In genomic region chrX:113275769-113276168, GRCh38 we compare ENCODE assay signal across 24 cellular contexts.
DNase-seq lines count a peak whose midpoint lies in the region; ATAC-seq and TF ChIP-seq lines count a peak whose summit lies in the region.
"Had no signal": no experiment of that assay in that cellular context is flagged by ENCODE, and none has a peak within 500 bp of the region (broad histone marks: within the 10 kb centered on the region; RNA-seq: fewer than 3 reads in every experiment).

No MANE protein-coding gene starts in this region.

- H2AFZ ChIP-seq in GM23338 (no peak overlapping the region), KMS-11 (ENCODE audit: low read depth) (peak overlapping the region; percentile 26; the same call in 1 of the 2 replicates)

- no peaks in the 10 kb centered on the region for H3K4me1 ChIP-seq in GM23338 (ENCODE audit: insufficient read depth)
- peaks cover 25% of the 10 kb centered on the region for H3K4me1 ChIP-seq in KMS-11 (ENCODE audit: low read depth, poor library complexity, severe bottlenecking)
- no peaks in the 10 kb centered on the region for H3K4me1 ChIP-seq in HAP-1
- H3K4me1 ChIP-seq: BLaER1 treated with 17β-estradiol and CSF1 and Interleukin-3, amounts not matched to agents 10 nM and 100 nM had no signal

- H4K20me1 ChIP-seq in GM23338 (replicated peaks; ENCODE audit: insufficient read depth) (no peaks in the 10 kb centered on the region), KMS-11 (ENCODE audit: insufficient read depth) (no peaks in the 10 kb centered on the region)
- H4K20me1 ChIP-seq: BLaER1 treated with 17β-estradiol and CSF1 and Interleukin-3, amounts not matched to agents 10 nM and 100 nM had no signal

- H3K9ac ChIP-seq in KMS-11: no peak overlapping the region
- H3K9ac ChIP-seq: BLaER1 treated with 17β-estradiol and CSF1 and Interleukin-3, amounts not matched to agents 10 nM and 100 nM had no signal

- in situ Hi-C loops in HAP-1 (cut with MboI; ENCODE audit: low sequenced_read_pairs): no loop called here

- H3K4me3 Mint-ChIP-seq in GM23338 (no peak overlapping the region), osteocyte (ENCODE audit: unreplicated experiment) (no peak overlapping the region)
- H3K4me3 Mint-ChIP-seq: CD4-positive, alpha-beta memory T cell had no signal

- H3K9me2 ChIP-seq in GM23338 (ENCODE audit: insufficient read depth): no peaks in the 10 kb centered on the region

- H3K27me3 Mint-ChIP-seq in GM23338 (ENCODE audit: insufficient read depth, low read depth, poor library complexity): no peaks in the 10 kb centered on the region
- H3K27me3 Mint-ChIP-seq in osteocyte (ENCODE audit: unreplicated experiment): no peaks in the 10 kb centered on the region
- H3K27me3 Mint-ChIP-seq: CD4-positive, alpha-beta memory T cell had no signal

- H3K4me3 ChIP-seq in GM23338 (no peak overlapping the region), KMS-11 (IDR thresholded peaks at IDR 0.05; ENCODE audit: insufficient read depth, low read depth, low read length) (no peak overlapping the region), HAP-1 (no peak overlapping the region)
- H3K4me3 ChIP-seq: BLaER1 treated with 17β-estradiol and CSF1 and Interleukin-3, amounts not matched to agents 10 nM and 100 nM; MG63 had no signal

- TF ChIP-seq CTCF in GM23338 (conservative IDR thresholded peaks at IDR 0.05; ENCODE audit: low read depth in 2 of 2): peak in 1 of 2 experiments; percentile 48; a peak in 2 of 4 replicates
- no peak for TF ChIP-seq CTCF in KMS-11 (conservative IDR thresholded peaks at IDR 0.05; ENCODE audit: low read depth, low read length)
- no peak for TF ChIP-seq CTCF in osteocyte (IDR thresholded peaks at IDR 0.05)

- no peaks in the 10 kb centered on the region for H3K36me3 ChIP-seq in GM23338 (ENCODE audit: insufficient read depth)
- H3K36me3 ChIP-seq in KMS-11 (ENCODE audit: insufficient read depth): no peaks in the 10 kb centered on the region
- no peaks in the 10 kb centered on the region for H3K36me3 ChIP-seq in HAP-1 (replicated peaks)
- H3K36me3 ChIP-seq: BLaER1 treated with 17β-estradiol and CSF1 and Interleukin-3, amounts not matched to agents 10 nM and 100 nM; MG63 had no signal

- no peaks in the 10 kb centered on the region for H3F3A ChIP-seq in GM23338 (replicated peaks; ENCODE audit: low read depth)

- H3K4me2 ChIP-seq in GM23338: no peak overlapping the region
- peak overlapping the region; percentile 80; the same call in 1 of the 2 replicates for H3K4me2 ChIP-seq in KMS-11
- H3K4me2 ChIP-seq: BLaER1 treated with 17β-estradiol and CSF1 and Interleukin-3, amounts not matched to agents 10 nM and 100 nM had no signal

- H3K27ac Mint-ChIP-seq in GM23338 (no peak overlapping the region), osteocyte (ENCODE audit: unreplicated experiment) (no peak overlapping the region)
- H3K27ac Mint-ChIP-seq: CD4-positive, alpha-beta memory T cell had no signal

- ATAC-seq in GM23338: no peak
- ATAC-seq: Panc1 had no signal

- H3K4me1 Mint-ChIP-seq in GM23338: no peaks in the 10 kb centered on the region
- H3K4me1 Mint-ChIP-seq in osteocyte (ENCODE audit: unreplicated experiment): no peaks in the 10 kb centered on the region

- DNase-seq in GM23338 (ENCODE audit: low spot score): peak; percentile 3
- peak; percentile 0 for DNase-seq in dermis blood vessel endothelial cell
- DNase-seq in iPS-NIHi7 (ENCODE audit: extremely low spot score): peak; percentile 31
- no peak for DNase-seq in ecto neural progenitor cell (ENCODE audit: low spot score)
- no peak for DNase-seq in LoVo (ENCODE audit: low spot score)
- no peak for DNase-seq in HAP-1 (ENCODE audit: low spot score in 2 of 2)
- DNase-seq in osteocyte (ENCODE audit: extremely low spot score, unreplicated experiment): no peak
- DNase-seq: CD4-positive, alpha-beta memory T cell; HCEC 1CT; IMR-90; Kasumi-1; MG63; NCI-H1048; NCI-H1436; NCI-H187 treated with DMSO at 0.1 percent for 48 hours; NCI-H2107; NCI-H2227 treated with DMSO at 0.1 percent for 48 hours; NCI-H510A; NK-92 treated with Interleukin-12 subunit alpha and Interleukin-12 subunit beta, amount 100 ng/mL, for 24 hours; SIG-M5; T-helper 1 cell had no signal

- H3K27me3 ChIP-seq in GM23338 (ENCODE audit: insufficient read depth): no peaks in the 10 kb centered on the region
- no peaks in the 10 kb centered on the region for H3K27me3 ChIP-seq in KMS-11 (ENCODE audit: insufficient read depth, low read depth)
- no peaks in the 10 kb centered on the region for H3K27me3 ChIP-seq in HAP-1 (ENCODE audit: low read depth)
- H3K27me3 ChIP-seq: MG63 had no signal

- H3K27ac ChIP-seq in GM23338 (ENCODE audit: low read depth): no peak overlapping the region
- H3K27ac ChIP-seq in KMS-11: peak overlapping the region; percentile 100
- H3K27ac ChIP-seq: BLaER1 treated with 17β-estradiol and CSF1 and Interleukin-3, amounts not matched to agents 10 nM and 100 nM had no signal

- H3K79me2 ChIP-seq in GM23338 (replicated peaks; ENCODE audit: insufficient read depth) (no peaks in the 10 kb centered on the region), KMS-11 (ENCODE audit: insufficient read depth, low read depth) (no peaks in the 10 kb centered on the region)

- H3K9me3 Mint-ChIP-seq in GM23338: no peaks in the 10 kb centered on the region; the same call in 2 of the 3 replicates
- H3K9me3 Mint-ChIP-seq in osteocyte (ENCODE audit: unreplicated experiment): peaks cover 14% of the 10 kb centered on the region
- H3K9me3 Mint-ChIP-seq: CD4-positive, alpha-beta memory T cell had no signal

- H3K36me3 Mint-ChIP-seq in GM23338 (ENCODE audit: low read depth) (no peaks in the 10 kb centered on the region), osteocyte (ENCODE audit: unreplicated experiment) (no peaks in the 10 kb centered on the region)
- H3K36me3 Mint-ChIP-seq: CD4-positive, alpha-beta memory T cell had no signal

- no peaks in the 10 kb centered on the region for H3K9me3 ChIP-seq in HAP-1
- H3K9me3 ChIP-seq: BLaER1 treated with 17β-estradiol and CSF1 and Interleukin-3, amounts not matched to agents 10 nM and 100 nM; MG63 had no signal

TF ChIP-seq in GM23338, 12 proteins besides CTCF, POLR2A, EP300 and RAD21 (continues in another document):
- TF ChIP-seq, protein P1, sequence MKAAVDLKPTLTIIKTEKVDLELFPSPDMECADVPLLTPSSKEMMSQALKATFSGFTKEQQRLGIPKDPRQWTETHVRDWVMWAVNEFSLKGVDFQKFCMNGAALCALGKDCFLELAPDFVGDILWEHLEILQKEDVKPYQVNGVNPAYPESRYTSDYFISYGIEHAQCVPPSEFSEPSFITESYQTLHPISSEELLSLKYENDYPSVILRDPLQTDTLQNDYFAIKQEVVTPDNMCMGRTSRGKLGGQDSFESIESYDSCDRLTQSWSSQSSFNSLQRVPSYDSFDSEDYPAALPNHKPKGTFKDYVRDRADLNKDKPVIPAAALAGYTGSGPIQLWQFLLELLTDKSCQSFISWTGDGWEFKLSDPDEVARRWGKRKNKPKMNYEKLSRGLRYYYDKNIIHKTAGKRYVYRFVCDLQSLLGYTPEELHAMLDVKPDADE (IDR thresholded peaks at IDR 0.05): no peak
- no peak for TF ChIP-seq EZH2 (IDR thresholded peaks at IDR 0.05; ENCODE audit: low read depth, unreplicated experiment)
- TF ChIP-seq NANOG (IDR thresholded peaks at IDR 0.05; ENCODE audit: borderline replicate concordance): no peak
- TF ChIP-seq POLR2AphosphoS5 (IDR thresholded peaks at IDR 0.05; ENCODE audit: low read depth): no peak

Comparison
In these comparisons a context has a peak if more than half of its experiments do, and no peak if none do; other contexts are left out.
1. DNase-seq: peak in GM23338 (single experiment), dermis blood vessel endothelial cell (single experiment) and iPS-NIHi7 (single experiment); none in ecto neural progenitor cell (single experiment), LoVo (single experiment), HAP-1 (0 of 2) and osteocyte (single experiment).